1 cellular context compared by ENCODE assay signal in genomic region chr1:78045600-78045849, GRCh38.
TF ChIP-seq lines count a peak whose summit lies in the region.

No MANE protein-coding gene starts in this region.

TF ChIP-seq in H1, 55 proteins besides CTCF, POLR2A, EP300 and RAD21:
- peak; percentile 10 for TF ChIP-seq SUZ12 (IDR thresholded peaks at IDR 0.05; ENCODE audit: low read length)
- TF ChIP-seq RBBP5 (IDR thresholded peaks at IDR 0.05; ENCODE audit: borderline replicate concordance, low read depth, low read length): no peak
